ENCODE assay signal across 10 cellular contexts in the genomic region with DNA sequence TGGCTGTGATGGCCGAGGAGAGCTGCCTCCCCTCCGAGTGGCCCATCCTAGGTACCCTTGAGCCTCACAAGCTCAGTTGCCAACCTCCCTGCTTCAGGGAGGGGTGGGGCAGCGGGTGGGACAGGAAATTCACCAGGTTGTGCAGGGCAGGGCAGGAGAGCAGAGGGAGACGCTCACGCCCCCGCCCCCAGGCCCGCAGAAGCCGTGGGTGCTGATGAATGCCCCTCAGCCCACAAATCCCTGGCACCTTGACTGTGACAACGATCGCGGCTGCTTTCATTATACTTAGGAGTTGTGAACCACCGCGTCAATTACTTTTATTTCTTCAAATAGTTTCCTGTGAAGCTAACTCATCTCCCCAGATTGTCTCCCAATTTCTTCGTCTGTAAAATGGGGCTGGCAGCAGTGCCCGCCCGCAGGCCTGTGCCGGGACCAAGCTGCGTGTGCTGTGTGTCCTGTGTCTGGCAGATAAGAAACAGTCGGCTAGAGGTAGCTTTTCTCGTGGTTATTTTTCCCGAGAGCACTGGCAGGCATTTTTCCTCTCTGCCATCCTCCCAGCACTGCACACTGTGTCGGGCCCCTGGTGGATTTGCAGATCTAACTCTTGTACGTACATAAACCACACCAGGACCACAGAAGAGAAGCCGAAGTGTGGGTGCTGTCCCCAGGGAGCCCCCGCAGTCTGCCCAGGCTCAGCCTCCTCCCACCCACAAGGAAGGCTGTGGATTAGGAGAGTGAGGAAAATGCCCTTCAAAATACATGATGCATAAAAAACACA. TPM values are rescaled to one million over a fixed set of nuclear protein-coding genes. Genes with fewer than 3 reads are reported as not detected.
DNase-seq lines count a peak whose midpoint lies in the region; ATAC-seq lines count a peak whose summit lies in the region.
"Had no signal": no experiment of that assay in that cellular context is flagged by ENCODE, and none has a peak within 500 bp of the region (broad histone marks: within the 10 kb centered on the region; RNA-seq: fewer than 3 reads in every experiment).

No MANE protein-coding gene starts in this region.

- intact Hi-C loops in activated CD4-positive, alpha-beta T cell treated with anti-CD3 and anti-CD28 coated beads for 36 hours (cut with DNase I, micrococcal nuclease), result loop anchor here in 1 of 2 experiments (1.0 kb wide), 1 partner anchor 8 kb away; the partner anchor contains the start of gene RASA3
- intact Hi-C loops in cardiac septum (cut with DNase I), result no loop called here

- POLR2A ChIA-PET in activated CD4-positive, alpha-beta T cell treated with anti-CD3 and anti-CD28 coated beads for 36 hours (lab: Charles Lee), result interaction anchor here (1.5 kb wide), 1 partner anchor 9 kb away, joined by 5 read pairs; no protein-coding TSS in a partner anchor

- no peak overlapping the region for H3K4me3 Mint-ChIP-seq in activated CD4-positive, alpha-beta T cell treated with anti-CD3 and anti-CD28 coated beads for 36 hours
- H3K4me3 Mint-ChIP-seq: activated naive CD4-positive, alpha-beta T cell treated with anti-CD3 and anti-CD28 coated beads, Interleukin-2, amount 50 U/mL, for 24 hours had no signal

- CTCF ChIA-PET in activated CD4-positive, alpha-beta T cell treated with anti-CD3 and anti-CD28 coated beads for 36 hours (lab: Charles Lee), result interaction anchor here (0.7 kb wide), 1 partner anchor 29 kb away, joined by 4 read pairs; no protein-coding TSS in a partner anchor

- DNase-seq in activated CD4-positive, alpha-beta T cell treated with anti-CD3 and anti-CD28 coated beads for 36 hours, result peak; percentile 63
- DNase-seq in activated CD4-positive, alpha-beta T cell treated with anti-CD3 and anti-CD28 coated beads for 1 hour, result no peak
- peak; percentile 45 for DNase-seq in NCI-H345 (lab: John Stamatoyannopoulos, UW)
- DNase-seq in activated effector memory CD4-positive, alpha-beta T cell treated with anti-CD3 and anti-CD28 coated beads, Interleukin-2, amount 50 U/mL, for 16 hours, result peak; percentile 77
- peak; percentile 14 for DNase-seq in retina
- no peak for DNase-seq in cardiac septum (ENCODE audit: low spot score)
- DNase-seq: NCI-H1436 treated with DMSO at 0.1 percent for 48 hours had no signal

- no peaks in the 10 kb centered on the region for H3K4me1 Mint-ChIP-seq in activated CD4-positive, alpha-beta T cell treated with anti-CD3 and anti-CD28 coated beads for 36 hours

- H3K27me3 Mint-ChIP-seq in activated CD4-positive, alpha-beta T cell treated with anti-CD3 and anti-CD28 coated beads for 36 hours, result no peaks in the 10 kb centered on the region
- H3K27me3 Mint-ChIP-seq: activated naive CD4-positive, alpha-beta T cell treated with anti-CD3 and anti-CD28 coated beads, Interleukin-2, amount 50 U/mL, for 24 hours had no signal

- peak; percentile 5 for ATAC-seq in activated CD4-positive, alpha-beta T cell treated with anti-CD3 and anti-CD28 coated beads for 36 hours
- no peak for ATAC-seq in HG03439 (IDR thresholded peaks at IDR 0.05; ENCODE audit: unreplicated experiment)
- no peak for ATAC-seq in GM21717 (IDR thresholded peaks at IDR 0.05; ENCODE audit: unreplicated experiment)

- no peaks in the 10 kb centered on the region for H3K36me3 Mint-ChIP-seq in activated CD4-positive, alpha-beta T cell treated with anti-CD3 and anti-CD28 coated beads for 36 hours (ENCODE audit: low read depth)
- H3K36me3 Mint-ChIP-seq: activated naive CD4-positive, alpha-beta T cell treated with anti-CD3 and anti-CD28 coated beads, Interleukin-2, amount 50 U/mL, for 24 hours had no signal

- peaks cover 2% of the 10 kb centered on the region for H3K9me3 Mint-ChIP-seq in activated CD4-positive, alpha-beta T cell treated with anti-CD3 and anti-CD28 coated beads for 36 hours (ENCODE audit: low read depth)
- H3K9me3 Mint-ChIP-seq: activated naive CD4-positive, alpha-beta T cell treated with anti-CD3 and anti-CD28 coated beads, Interleukin-2, amount 50 U/mL, for 24 hours had no signal

- no peak overlapping the region for H3K27ac Mint-ChIP-seq in activated CD4-positive, alpha-beta T cell treated with anti-CD3 and anti-CD28 coated beads for 36 hours
- H3K27ac Mint-ChIP-seq: activated naive CD4-positive, alpha-beta T cell treated with anti-CD3 and anti-CD28 coated beads, Interleukin-2, amount 50 U/mL, for 24 hours had no signal

RNA-seq across cellular contexts. Expression of gene RASA3, which starts 7.9 kb away (rescaled TPM):
- 10 to 100 TPM; 33.0 to 34.7 TPM for total RNA-seq in activated CD4-positive, alpha-beta T cell treated with anti-CD3 and anti-CD28 coated beads for 36 hours
- 9.7 TPM for total RNA-seq in cardiac septum

RNA-seq across cellular contexts. Expression of gene CFAP97D2, which starts 38.7 kb away (rescaled TPM):
- not detected for total RNA-seq in activated CD4-positive, alpha-beta T cell treated with anti-CD3 and anti-CD28 coated beads for 36 hours
- not detected for total RNA-seq in cardiac septum

Comparison
In these comparisons a context has a peak if more than half of its experiments do, and no peak if none do; other contexts are left out.
1. DNase-seq: peak in activated CD4-positive, alpha-beta T cell treated with anti-CD3 and anti-CD28 coated beads for 36 hours (single experiment), NCI-H345 (single experiment), activated effector memory CD4-positive, alpha-beta T cell treated with anti-CD3 and anti-CD28 coated beads, Interleukin-2, amount 50 U/mL, for 16 hours (single experiment) and retina (single experiment); none in activated CD4-positive, alpha-beta T cell treated with anti-CD3 and anti-CD28 coated beads for 1 hour (single experiment) and cardiac septum (single experiment).